1 cellular context compared by ENCODE assay signal in the genomic region with DNA sequence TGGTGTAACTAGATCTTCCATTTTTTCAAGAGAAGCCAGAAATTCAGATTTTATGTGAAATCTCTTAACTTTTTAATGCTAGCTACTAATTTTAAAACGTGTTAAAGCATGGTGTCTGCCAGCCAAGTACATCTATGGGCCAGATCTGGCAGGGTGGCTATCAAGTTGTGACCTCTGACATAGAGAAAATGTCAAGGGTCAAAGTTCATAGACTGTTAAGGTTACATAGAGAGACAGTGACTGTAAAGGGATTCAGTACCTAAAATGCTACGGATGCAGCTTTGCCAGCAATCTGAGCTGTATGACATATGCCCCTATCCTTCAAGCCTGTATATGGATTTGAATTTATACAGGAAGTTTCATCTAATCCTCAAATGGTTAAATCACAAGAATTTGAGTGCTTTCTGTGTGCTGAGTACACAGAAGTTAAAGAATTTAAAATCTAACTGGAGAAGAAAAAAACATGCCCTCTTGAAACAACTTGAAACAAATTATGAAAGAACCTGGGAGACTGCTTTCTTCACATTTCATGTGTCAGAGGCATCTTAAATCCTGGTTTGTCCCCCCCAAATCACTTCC.
TF ChIP-seq lines count a peak whose summit lies in the region.

No MANE protein-coding gene starts in this region.

TF ChIP-seq in HCT116, 20 proteins besides CTCF, POLR2A, EP300 and RAD21 (continued from another document):
- TF ChIP-seq, protein P1, sequence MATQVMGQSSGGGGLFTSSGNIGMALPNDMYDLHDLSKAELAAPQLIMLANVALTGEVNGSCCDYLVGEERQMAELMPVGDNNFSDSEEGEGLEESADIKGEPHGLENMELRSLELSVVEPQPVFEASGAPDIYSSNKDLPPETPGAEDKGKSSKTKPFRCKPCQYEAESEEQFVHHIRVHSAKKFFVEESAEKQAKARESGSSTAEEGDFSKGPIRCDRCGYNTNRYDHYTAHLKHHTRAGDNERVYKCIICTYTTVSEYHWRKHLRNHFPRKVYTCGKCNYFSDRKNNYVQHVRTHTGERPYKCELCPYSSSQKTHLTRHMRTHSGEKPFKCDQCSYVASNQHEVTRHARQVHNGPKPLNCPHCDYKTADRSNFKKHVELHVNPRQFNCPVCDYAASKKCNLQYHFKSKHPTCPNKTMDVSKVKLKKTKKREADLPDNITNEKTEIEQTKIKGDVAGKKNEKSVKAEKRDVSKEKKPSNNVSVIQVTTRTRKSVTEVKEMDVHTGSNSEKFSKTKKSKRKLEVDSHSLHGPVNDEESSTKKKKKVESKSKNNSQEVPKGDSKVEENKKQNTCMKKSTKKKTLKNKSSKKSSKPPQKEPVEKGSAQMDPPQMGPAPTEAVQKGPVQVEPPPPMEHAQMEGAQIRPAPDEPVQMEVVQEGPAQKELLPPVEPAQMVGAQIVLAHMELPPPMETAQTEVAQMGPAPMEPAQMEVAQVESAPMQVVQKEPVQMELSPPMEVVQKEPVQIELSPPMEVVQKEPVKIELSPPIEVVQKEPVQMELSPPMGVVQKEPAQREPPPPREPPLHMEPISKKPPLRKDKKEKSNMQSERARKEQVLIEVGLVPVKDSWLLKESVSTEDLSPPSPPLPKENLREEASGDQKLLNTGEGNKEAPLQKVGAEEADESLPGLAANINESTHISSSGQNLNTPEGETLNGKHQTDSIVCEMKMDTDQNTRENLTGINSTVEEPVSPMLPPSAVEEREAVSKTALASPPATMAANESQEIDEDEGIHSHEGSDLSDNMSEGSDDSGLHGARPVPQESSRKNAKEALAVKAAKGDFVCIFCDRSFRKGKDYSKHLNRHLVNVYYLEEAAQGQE (IDR thresholded peaks at IDR 0.05; ENCODE audit: low read depth): no peak
- TF ChIP-seq ZFX (IDR thresholded peaks at IDR 0.05) (no peak), ELF1 (IDR thresholded peaks at IDR 0.05; ENCODE audit: borderline replicate concordance, low read depth) (no peak), SP1 (IDR thresholded peaks at IDR 0.05; ENCODE audit: low read depth) (no peak), EGR1 (IDR thresholded peaks at IDR 0.05; ENCODE audit: low read depth) (no peak), ZNF274 (IDR thresholded peaks at IDR 0.05; ENCODE audit: low read depth, low read length) (no peak), YY1 (IDR thresholded peaks at IDR 0.05; ENCODE audit: extremely low read depth, insufficient replicate concordance, low read depth, low read length) (no peak), TCF7L2 (IDR thresholded peaks at IDR 0.05; ENCODE audit: borderline replicate concordance, extremely low read depth, insufficient read depth, insufficient read length) (no peak), CEBPB (IDR thresholded peaks at IDR 0.05; ENCODE audit: low read depth) (no peak), FOSL1 (IDR thresholded peaks at IDR 0.05; ENCODE audit: low read depth) (no peak), EZH2 (IDR thresholded peaks at IDR 0.05) (no peak), SIN3A (IDR thresholded peaks at IDR 0.05; ENCODE audit: low read depth) (no peak), SRF (IDR thresholded peaks at IDR 0.05; ENCODE audit: low read depth) (no peak), JUND (IDR thresholded peaks at IDR 0.05) (no peak), EZH2phosphoT487 (IDR thresholded peaks at IDR 0.05; ENCODE audit: borderline replicate concordance) (no peak), MAX (IDR thresholded peaks at IDR 0.05) (no peak), CBX3 (IDR thresholded peaks at IDR 0.05; ENCODE audit: low read depth) (no peak)
- TF ChIP-seq, protein P2, sequence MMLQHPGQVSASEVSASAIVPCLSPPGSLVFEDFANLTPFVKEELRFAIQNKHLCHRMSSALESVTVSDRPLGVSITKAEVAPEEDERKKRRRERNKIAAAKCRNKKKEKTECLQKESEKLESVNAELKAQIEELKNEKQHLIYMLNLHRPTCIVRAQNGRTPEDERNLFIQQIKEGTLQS (IDR thresholded peaks at IDR 0.05): no peak
